21 cellular contexts compared by ENCODE assay signal in genomic region chr22:18059473-18059872, GRCh38. TPM values are rescaled to one million over a fixed set of nuclear protein-coding genes. Genes with fewer than 3 reads are reported as not detected.
A peak's percentile ranks its signal among the peaks of the same experiment; 100 is the strongest.
DNase-seq lines count a peak whose midpoint lies in the region; ATAC-seq, FAIRE-seq and TF ChIP-seq lines count a peak whose summit lies in the region.
"Had no signal": no experiment of that assay in that cellular context is flagged by ENCODE, and none has a peak within 500 bp of the region (broad histone marks: within the 10 kb centered on the region; RNA-seq: fewer than 3 reads in every experiment).

No MANE protein-coding gene starts in this region.

- CTCF ChIA-PET in A549 (lab: Yijun Ruan, JAX) (interaction anchor here (1.2 to 6.6 kb wide), 2 partner anchors 14 to 16 kb away, joined by 3 to 37 read pairs; no protein-coding TSS in a partner anchor), Calu3 (lab: Charles Lee) (no interaction called here)

- H3K4me2 ChIP-seq in A549 (no peak overlapping the region), mesenchymal stem cell (ENCODE audit: low read length, poor library complexity, severe bottlenecking) (no peak overlapping the region)
- H3K4me2 ChIP-seq: BLaER1 had no signal

- no peak overlapping the region for H3K4me3 ChIP-seq in A549
- H3K4me3 ChIP-seq in ascending aorta = no peak overlapping the region
- H3K4me3 ChIP-seq in mesenchymal stem cell (ENCODE audit: insufficient read depth in 1 of 2, low read depth in 1 of 2, low read length in 2 of 2) = no peak overlapping the region
- H3K4me3 ChIP-seq: BLaER1, MG63 had no signal

- no peak overlapping the region for H3K9ac ChIP-seq in mesenchymal stem cell (ENCODE audit: low read length)
- H3K9ac ChIP-seq: BLaER1 had no signal

- 96% methylated on average over 3 of the region's 3 CpGs for WGBS in A549 (ENCODE audit: missing lambda C conversion rate)
- WGBS in mesenchymal stem cell = 94% methylated on average over 3 of the region's 3 CpGs

- H3K36me3 ChIP-seq in ascending aorta = no peaks in the 10 kb centered on the region
- no peaks in the 10 kb centered on the region for H3K36me3 ChIP-seq in mesenchymal stem cell (ENCODE audit: control insufficient read depth in 1 of 2, insufficient read depth in 2 of 2, low read depth in 1 of 2, low read length in 2 of 2)
- H3K36me3 ChIP-seq: BLaER1, MG63 had no signal

- no peak overlapping the region for H3K4me3 Mint-ChIP-seq in Calu3 (ENCODE audit: low read depth, unreplicated experiment)
- H3K4me3 Mint-ChIP-seq: CD4-positive, alpha-beta memory T cell had no signal

- H4K91ac ChIP-seq in mesenchymal stem cell (ENCODE audit: low read length) = no peak overlapping the region

- no peak for FAIRE-seq in A549 (lab: Jason Lieb, UNC)
- FAIRE-seq: H54 had no signal

- H2AK5ac ChIP-seq in mesenchymal stem cell (ENCODE audit: low read length, severe bottlenecking) = peak overlapping the region; percentile 88

- no peak for TF ChIP-seq EP300 in A549 (IDR thresholded peaks at IDR 0.05)

- H3K4ac ChIP-seq in mesenchymal stem cell (ENCODE audit: low read depth in 1 of 2, low read length in 2 of 2) = no peak overlapping the region

- H3K36me3 Mint-ChIP-seq in Calu3 (ENCODE audit: insufficient read depth, unreplicated experiment) = peaks cover 4% of the 10 kb centered on the region
- H3K36me3 Mint-ChIP-seq: CD4-positive, alpha-beta memory T cell had no signal

- intact Hi-C loops in Calu3 (cut with micrococcal nuclease; ENCODE audit: unreplicated experiment) = loop anchor here (5.0 kb wide), 1 partner anchor 37 kb away; the partner anchor contains the start of gene MICAL3
- intact Hi-C loops in ascending aorta (cut with DNase I) = loop anchor here (5.0 kb wide), 1 partner anchor 432 kb away; the partner anchor contains the start of gene ATP6V1E1

- POLR2A ChIA-PET in A549 (lab: Yijun Ruan, JAX) = no interaction called here

- no peak overlapping the region for H2BK12ac ChIP-seq in mesenchymal stem cell (ENCODE audit: low read length in 2 of 2)

- peaks cover 3% of the 10 kb centered on the region for H3K9me3 Mint-ChIP-seq in Calu3 (ENCODE audit: low read depth, unreplicated experiment)

- H3K27me3 Mint-ChIP-seq in Calu3 (ENCODE audit: unreplicated experiment) = no peaks in the 10 kb centered on the region

- H3K79me1 ChIP-seq in mesenchymal stem cell (replicated peaks; ENCODE audit: low read length, poor library complexity, severe bottlenecking) = peaks cover 3% of the 10 kb centered on the region

- H3K9me3 ChIP-seq in A549 = no peaks in the 10 kb centered on the region
- H3K9me3 ChIP-seq in ascending aorta = no peaks in the 10 kb centered on the region
- no peaks in the 10 kb centered on the region for H3K9me3 ChIP-seq in mesenchymal stem cell (ENCODE audit: control insufficient read depth, low read length)
- H3K9me3 ChIP-seq: BLaER1, MG63 had no signal

- peak overlapping the region; percentile 92 to 95; a peak in 5 of 6 replicates for H3K27ac ChIP-seq in A549
- H3K27ac ChIP-seq in ascending aorta = peak overlapping the region; percentile 74 to 85
- no peak overlapping the region for H3K27ac ChIP-seq in mesenchymal stem cell (ENCODE audit: low read length, poor library complexity, severe bottlenecking)
- H3K27ac ChIP-seq: BLaER1, HL-60 had no signal

- no peak overlapping the region for H3K14ac ChIP-seq in mesenchymal stem cell (ENCODE audit: low read length in 2 of 2)

- no peak overlapping the region for H3K23ac ChIP-seq in mesenchymal stem cell (ENCODE audit: low read length in 2 of 2)

- no peak for TF ChIP-seq CTCF in A549 (IDR thresholded peaks at IDR 0.05)
- TF ChIP-seq CTCF in Calu3 (IDR thresholded peaks at IDR 0.05; ENCODE audit: unreplicated experiment) = no peak
- no peak for TF ChIP-seq CTCF in ascending aorta (IDR thresholded peaks at IDR 0.05)

- peak overlapping the region; percentile 22 for H3K27ac Mint-ChIP-seq in Calu3 (ENCODE audit: unreplicated experiment)

- no peak overlapping the region for H2BK15ac ChIP-seq in mesenchymal stem cell (ENCODE audit: low read depth, poor library complexity, severe bottlenecking)

- H4K8ac ChIP-seq in mesenchymal stem cell (ENCODE audit: low read length) = no peak overlapping the region

- H2BK5ac ChIP-seq in mesenchymal stem cell (ENCODE audit: low read depth, low read length, poor library complexity, severe bottlenecking) = no peak overlapping the region

- H3K27me3 ChIP-seq in ascending aorta (no peaks in the 10 kb centered on the region), mesenchymal stem cell (ENCODE audit: control insufficient read depth in 1 of 2, insufficient read depth in 1 of 2, low read length in 2 of 2) (no peaks in the 10 kb centered on the region)
- H3K27me3 ChIP-seq: BLaER1, MG63 had no signal

- no peak overlapping the region for H2BK120ac ChIP-seq in mesenchymal stem cell (ENCODE audit: low read depth, low read length)

- TF ChIP-seq RAD21 in A549 (conservative IDR thresholded peaks at IDR 0.05 in 1 of 2, IDR thresholded peaks at IDR 0.05 in 1 of 2) = no peak

- no peak overlapping the region for H2AFZ ChIP-seq in mesenchymal stem cell (ENCODE audit: low read depth, low read length)

- no peak for TF ChIP-seq POLR2A in A549 (IDR thresholded peaks at IDR 0.05; ENCODE audit: low read length)

- no TSS peak for BruUV-seq in Calu3 (replicated peaks; lab: Mats Ljungman, UMichigan)

- ATAC-seq in A549 (no peak), GM18907 (IDR thresholded peaks at IDR 0.05; ENCODE audit: unreplicated experiment) (no peak)

- DNase-seq in A549 (ENCODE audit: low read depth in 1 of 2, low spot score in 1 of 2) (no peak), Calu3 (no peak), ascending aorta (ENCODE audit: low spot score in 2 of 2) (no peak), mesenchymal stem cell (no peak), T-helper 1 cell (no peak), ureter (ENCODE audit: low spot score) (no peak)
- no peak for DNase-seq in activated CD4-positive, alpha-beta T cell treated with anti-CD3 and anti-CD28 coated beads, Interleukin-2, amount 50 U/mL, for 4 hours
- DNase-seq: CD4-positive, alpha-beta memory T cell; DMS153; MG63; NCI-H1417; NCI-H1694 treated with DMSO at 0.1 percent for 48 hours; NCI-H2081 treated with DMSO at 0.1 percent for 48 hours; NCI-H2171 treated with DMSO at 0.1 percent for 48 hours; NCI-H526; Right ventricle myocardium superior had no signal

- peaks cover 76% of the 10 kb centered on the region for H3K4me1 ChIP-seq in A549
- H3K4me1 ChIP-seq in ascending aorta = peaks cover 17 to 30% of the 10 kb centered on the region in 2 donors
- peaks cover 41% of the 10 kb centered on the region for H3K4me1 ChIP-seq in mesenchymal stem cell (ENCODE audit: control insufficient read depth, insufficient read depth, low read depth, low read length)

- no peak overlapping the region for H3K18ac ChIP-seq in mesenchymal stem cell (ENCODE audit: low read depth in 1 of 2, low read length in 2 of 2)

- peaks cover 63% of the 10 kb centered on the region for H3K4me1 Mint-ChIP-seq in Calu3 (ENCODE audit: low read depth, unreplicated experiment)
- H3K4me1 Mint-ChIP-seq: CD4-positive, alpha-beta memory T cell had no signal

TF ChIP-seq in A549, 52 proteins besides CTCF, POLR2A, EP300 and RAD21:
- TF ChIP-seq E2F6 (IDR thresholded peaks at IDR 0.05; ENCODE audit: borderline replicate concordance, low read depth) (no peak), RNF2 (IDR thresholded peaks at IDR 0.05; ENCODE audit: borderline replicate concordance, low read depth) (no peak), CBX2 (IDR thresholded peaks at IDR 0.05; ENCODE audit: borderline replicate concordance, low read depth) (no peak), TP53 (CRISPR knock-in tag; IDR thresholded peaks at IDR 0.05) (no peak), RARB (CRISPR knock-in tag; IDR thresholded peaks at IDR 0.05) (no peak), ZSCAN20 (CRISPR knock-in tag; IDR thresholded peaks at IDR 0.05) (no peak), TFCP2L1 (CRISPR knock-in tag; IDR thresholded peaks at IDR 0.05) (no peak), HEYL (CRISPR knock-in tag; IDR thresholded peaks at IDR 0.05) (no peak), HOXB5 (CRISPR knock-in tag; IDR thresholded peaks at IDR 0.05) (no peak)

RNA-seq across cellular contexts. Expression of gene PEX26, which starts 18.3 kb away (rescaled TPM):
- 12.4 and 15.3 TPM in 2 replicates for polyA plus RNA-seq in A549 (2011; rRNA removed)
- 6.8 and 11.5 TPM in 2 replicates for polyA plus RNA-seq in A549 (2012; cell fraction: cytosol; rRNA removed)
- 8.3 and 9.9 TPM in 2 replicates for polyA plus RNA-seq in A549 (2012; cell fraction: nucleus; rRNA removed)
- polyA plus RNA-seq in A549 (2017; fragmentation: RNase III; extraction: RNeasy Plus Mini Kit Qiagen cat#74134 plus additional on column Dnase treatment) = 10.8 to 12.7 TPM (median 11.8 TPM) in 3 replicates
- polyA minus RNA-seq in A549 (2011; rRNA and poly(A)+ RNA removed) = 23.8 and 24.1 TPM in 2 replicates
- 46.1 and 47.0 TPM in 2 replicates for total RNA-seq in Calu3 (2022)
- 38.1 TPM for total RNA-seq in ascending aorta
- polyA plus RNA-seq in mesenchymal stem cell (2013, experiment 1 of 2) = 19.3 TPM
- polyA plus RNA-seq in mesenchymal stem cell (2013, experiment 2 of 2) = 19.2 TPM
- 43.7 TPM for total RNA-seq in ureter

RNA-seq across cellular contexts. Expression of gene MICAL3, which starts 35.1 kb away (rescaled TPM):
- 18.7 and 20.5 TPM in 2 replicates for polyA plus RNA-seq in A549 (2011; rRNA removed)
- 13.3 and 17.7 TPM in 2 replicates for polyA plus RNA-seq in A549 (2012; cell fraction: cytosol; rRNA removed)
- polyA plus RNA-seq in A549 (2012; cell fraction: nucleus; rRNA removed) = 74.0 and 74.6 TPM in 2 replicates
- polyA plus RNA-seq in A549 (2017; fragmentation: RNase III; extraction: RNeasy Plus Mini Kit Qiagen cat#74134 plus additional on column Dnase treatment) = 30.1 to 35.1 TPM (median 30.3 TPM) in 3 replicates
- polyA minus RNA-seq in A549 (2011; rRNA and poly(A)+ RNA removed) = 28.0 and 34.1 TPM in 2 replicates
- 60.6 and 71.3 TPM in 2 replicates for total RNA-seq in Calu3 (2022)
- 36.9 TPM for total RNA-seq in ascending aorta
- polyA plus RNA-seq in mesenchymal stem cell (2013, experiment 1 of 2) = 8.3 TPM
- 6.7 TPM for polyA plus RNA-seq in mesenchymal stem cell (2013, experiment 2 of 2)
- 67.1 TPM for total RNA-seq in ureter

RNA-seq across cellular contexts. Expression of gene TUBA8, which starts 51.1 kb away (rescaled TPM):
- polyA plus RNA-seq in A549 (2011; rRNA removed) (0.66 and 0.90 TPM in 2 replicates), A549 (2017; fragmentation: RNase III; extraction: RNeasy Plus Mini Kit Qiagen cat#74134 plus additional on column Dnase treatment) (0.13 to 0.41 TPM in 2 of 3 replicates, not detected in the other)
- polyA plus RNA-seq in A549 (2012; cell fraction: cytosol; rRNA removed) = 1.1 TPM in 2 replicates
- 3.5 and 3.8 TPM in 2 replicates for polyA plus RNA-seq in A549 (2012; cell fraction: nucleus; rRNA removed)
- 1.2 and 1.5 TPM in 2 replicates for polyA minus RNA-seq in A549 (2011; rRNA and poly(A)+ RNA removed)
- total RNA-seq in Calu3 (2022) (2.4 and 2.6 TPM in 2 replicates), ascending aorta (not detected), ureter (2.6 TPM)
- polyA plus RNA-seq in mesenchymal stem cell (2013, experiment 1 of 2) = 0.65 TPM
- polyA plus RNA-seq in mesenchymal stem cell (2013, experiment 2 of 2) = 0.51 TPM
- total RNA-seq: G401 had no signal
